ENCODE assay signal across 9 cellular contexts in genomic region chr2:39728941-39729351, GRCh38. TPM values are rescaled to one million over a fixed set of nuclear protein-coding genes. Genes with fewer than 3 reads are reported as not detected.
DNase-seq lines count a peak whose midpoint lies in the region; ATAC-seq and TF ChIP-seq lines count a peak whose summit lies in the region.
"Had no signal": no experiment of that assay in that cellular context is flagged by ENCODE, and none has a peak within 500 bp of the region (broad histone marks: within the 10 kb centered on the region; RNA-seq: fewer than 3 reads in every experiment).

No MANE protein-coding gene starts in this region.

- H3K27ac Mint-ChIP-seq in activated CD4-positive, alpha-beta memory T cell treated with anti-CD3 and anti-CD28 coated beads for 36 hours, result no peak overlapping the region
- H3K27ac Mint-ChIP-seq: naive thymus-derived CD8-positive, alpha-beta T cell had no signal

- ATAC-seq in stimulated activated naive CD8-positive, alpha-beta T cell treated with anti-CD3 and anti-CD28 coated beads, Interleukin-15, Interleukin-2, amounts not matched to agents 100 U/mL and 50 U/mL, for 24 hours, result no peak
- ATAC-seq in GM18858 (IDR thresholded peaks at IDR 0.05; ENCODE audit: unreplicated experiment), result no peak
- ATAC-seq: naive thymus-derived CD8-positive, alpha-beta T cell had no signal

- H3K79me2 ChIP-seq in Loucy (ENCODE audit: insufficient read depth, low read length), result no peaks in the 10 kb centered on the region

- no peaks in the 10 kb centered on the region for H3K9me2 ChIP-seq in Loucy (replicated peaks; ENCODE audit: low read depth, low read length)

- H3K4me1 ChIP-seq in Loucy (ENCODE audit: insufficient read depth, low read length, poor library complexity, severe bottlenecking), result peaks cover 7% of the 10 kb centered on the region

- intact Hi-C loops in activated CD4-positive, alpha-beta memory T cell treated with anti-CD3 and anti-CD28 coated beads for 36 hours (cut with micrococcal nuclease), result loop anchor here (2.0 to 10.0 kb wide), 3 partner anchors 217 to 484 kb away; partner anchors contain the start of gene CDKL4

- POLR2A ChIA-PET in activated CD4-positive, alpha-beta memory T cell treated with anti-CD3 and anti-CD28 coated beads for 36 hours (lab: Charles Lee), result no interaction called here

- H3K9me3 Mint-ChIP-seq in activated CD4-positive, alpha-beta memory T cell treated with anti-CD3 and anti-CD28 coated beads for 36 hours, result no peaks in the 10 kb centered on the region

- no peak overlapping the region for H3K4me3 ChIP-seq in Loucy (ENCODE audit: low read length, poor library complexity, severe bottlenecking)

- H3K4me3 Mint-ChIP-seq in activated CD4-positive, alpha-beta memory T cell treated with anti-CD3 and anti-CD28 coated beads for 36 hours, result no peak overlapping the region
- H3K4me3 Mint-ChIP-seq: naive thymus-derived CD8-positive, alpha-beta T cell had no signal

- no peaks in the 10 kb centered on the region for H3K27me3 ChIP-seq in Loucy (ENCODE audit: insufficient read depth, low read length, poor library complexity, severe bottlenecking)

- H3K4me2 ChIP-seq in Loucy (ENCODE audit: low read depth, low read length, poor library complexity, severe bottlenecking), result no peak overlapping the region

- H2AFZ ChIP-seq in Loucy (ENCODE audit: low read length), result no peak overlapping the region

- H3K4me1 Mint-ChIP-seq in activated CD4-positive, alpha-beta memory T cell treated with anti-CD3 and anti-CD28 coated beads for 36 hours (ENCODE audit: low read depth), result peaks cover 9% of the 10 kb centered on the region

- DNase-seq in DMS114 treated with DMSO at 0.1 percent for 48 hours (lab: John Stamatoyannopoulos, UW; ENCODE audit: unreplicated experiment) (peak; percentile 2), GM20000 (ENCODE audit: low spot score) (peak; percentile 37), hepatic stellate cell (ENCODE audit: low spot score) (peak; percentile 9), T1000 (lab: John Stamatoyannopoulos, UW) (no peak)
- DNase-seq in activated CD4-positive, alpha-beta memory T cell treated with anti-CD3 and anti-CD28 coated beads for 36 hours, result peak; percentile 50
- peak; percentile 50 for DNase-seq in stimulated activated naive CD8-positive, alpha-beta T cell treated with anti-CD3 and anti-CD28 coated beads, Interleukin-15, Interleukin-2, amounts not matched to agents 100 U/mL and 50 U/mL, for 24 hours

- H4K20me1 ChIP-seq in Loucy (ENCODE audit: insufficient read depth, low read length, poor library complexity, severe bottlenecking), result no peaks in the 10 kb centered on the region

- TF ChIP-seq CTCF in GM20000 (IDR thresholded peaks at IDR 0.05; ENCODE audit: extremely low read depth, missing control alignments) (peak; percentile 50), Loucy (conservative IDR thresholded peaks at IDR 0.05; ENCODE audit: low read length) (peak; percentile 94)

- peaks cover 7% of the 10 kb centered on the region for H3K36me3 Mint-ChIP-seq in activated CD4-positive, alpha-beta memory T cell treated with anti-CD3 and anti-CD28 coated beads for 36 hours

- H3K9me3 ChIP-seq in Loucy (ENCODE audit: insufficient read depth, low read depth, low read length), result no peaks in the 10 kb centered on the region

- CTCF ChIA-PET in activated CD4-positive, alpha-beta memory T cell treated with anti-CD3 and anti-CD28 coated beads for 36 hours (lab: Charles Lee), result interaction anchor here (0.7 to 4.1 kb wide), 8 partner anchors 10 to 417 kb away, joined by 3 to 39 read pairs (median 4); no protein-coding TSS in a partner anchor

- H3K36me3 ChIP-seq in Loucy (ENCODE audit: insufficient read depth, low read length), result peaks cover 3% of the 10 kb centered on the region; the same call in 1 of the 2 replicates

- H3K27me3 Mint-ChIP-seq in activated CD4-positive, alpha-beta memory T cell treated with anti-CD3 and anti-CD28 coated beads for 36 hours, result peaks cover 3% of the 10 kb centered on the region
- H3K27me3 Mint-ChIP-seq: naive thymus-derived CD8-positive, alpha-beta T cell had no signal

- no peaks in the 10 kb centered on the region for H3F3A ChIP-seq in Loucy (ENCODE audit: low read depth)

- H3K9ac ChIP-seq in Loucy (ENCODE audit: low read depth, low read length, poor library complexity, severe bottlenecking), result no peak overlapping the region

RNA-seq across cellular contexts. Expression of gene THUMPD2, which starts 50.1 kb away (rescaled TPM):
- total RNA-seq in activated CD4-positive, alpha-beta memory T cell treated with anti-CD3 and anti-CD28 coated beads for 36 hours, result 10 to 100 TPM; 10.6 to 11.5 TPM
